In the genomic region with DNA sequence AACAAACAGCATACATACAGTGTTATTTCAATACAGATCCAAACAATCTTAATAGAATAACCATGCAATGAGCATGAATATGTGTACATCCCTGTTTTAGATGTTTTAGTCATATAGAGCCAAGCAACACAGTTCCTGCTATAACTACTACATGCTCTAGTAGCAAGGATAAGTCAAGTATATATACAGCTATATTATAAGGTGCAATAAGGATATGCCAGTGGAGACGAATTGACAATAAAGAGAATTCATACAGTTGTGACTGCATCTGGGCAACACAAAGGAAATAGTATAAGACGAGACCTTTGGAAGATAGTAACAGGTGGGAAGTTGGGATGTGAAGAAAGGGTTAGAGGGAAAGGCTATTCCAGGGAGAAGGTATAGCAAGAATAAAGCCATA, we compare ENCODE assay signal across 26 cellular contexts.
"Had no signal": no experiment of that assay in that cellular context is flagged by ENCODE, and none has a peak within 500 bp of the region (broad histone marks: within the 10 kb centered on the region; RNA-seq: fewer than 3 reads in every experiment).

No MANE protein-coding gene starts in this region.

- H3K9me3 Mint-ChIP-seq: memory B cell, neural crest cell had no signal

- H3K27ac ChIP-seq: lower lobe of right lung, neutrophil, pancreas, right lobe of liver, thoracic aorta, tibial nerve, upper lobe of left lung had no signal

- H3K4me1 ChIP-seq: pancreas, right lobe of liver had no signal

- H3K4me1 Mint-ChIP-seq: immature natural killer cell, neural crest cell had no signal

- H3K27me3 ChIP-seq: neutrophil, pancreas, right lobe of liver, tibial nerve, upper lobe of left lung had no signal

- ATAC-seq: left ventricle myocardium superior; lower lobe of right lung; natural killer cell treated with Interleukin-12 subunit alpha and Interleukin-12 subunit beta and Interleukin-15 and Interleukin-18, amount 100 ng/mL, for 72 hours; pancreas; right lobe of liver had no signal

- H3K4me3 ChIP-seq: lower lobe of right lung, pancreas, right lobe of liver, thoracic aorta, tibial nerve, upper lobe of left lung had no signal

- H3K36me3 ChIP-seq: lower lobe of right lung, neutrophil, pancreas, right lobe of liver, thoracic aorta, tibial nerve, upper lobe of left lung had no signal

- H3K9me3 ChIP-seq: lower lobe of right lung, neutrophil, pancreas, right lobe of liver, thoracic aorta, tibial nerve, upper lobe of left lung had no signal

- H3K27ac Mint-ChIP-seq: immature natural killer cell; memory B cell; naive B cell; stimulated activated naive B cell treated with anti-CD40 and anti-IgM and Interleukin-4, amounts not matched to agents 10 μg/mL and 1 μg/mL and 100 μg/mL, for 72 hours had no signal

- H3K36me3 Mint-ChIP-seq: immature natural killer cell; memory B cell; naive B cell; natural killer cell treated with Interleukin-12 subunit alpha and Interleukin-12 subunit beta and Interleukin-15 and Interleukin-18, amount 100 ng/mL, for 72 hours had no signal

- H3K4me3 Mint-ChIP-seq: immature natural killer cell; memory B cell; naive B cell; neural crest cell; stimulated activated naive B cell treated with anti-CD40 and anti-IgM and Interleukin-4, amounts not matched to agents 10 μg/mL and 1 μg/mL and 100 μg/mL, for 72 hours; stimulated activated naive CD8-positive, alpha-beta T cell treated with anti-CD3 and anti-CD28 coated beads, Interleukin-15, Interleukin-2, amounts not matched to agents 100 ng/mL and 50 ng/mL, for 24 hours had no signal

- FAIRE-seq: frontal cortex, pancreas, small intestine, urothelium cell line had no signal

- DNase-seq: cortex of kidney; effector CD4-positive, alpha-beta T cell; hypothalamus; immature natural killer cell; islet precursor cell; kidney glomerular epithelial cell; left ventricle myocardium superior; lower lobe of right lung; naive B cell; pancreas; retina; right lobe of liver; small intestine; stimulated activated CD4-positive, alpha-beta T cell treated with anti-CD3 and anti-CD28 coated beads, Interleukin-15, amount 100 ng/mL, for 24 hours; stimulated activated CD4-positive, alpha-beta T cell treated with anti-CD3 and anti-CD28 coated beads, Interleukin-2, amount 100 ng/mL, for 48 hours; stimulated activated naive B cell treated with anti-CD40 and anti-IgM and Interleukin-4, amounts not matched to agents 10 μg/mL and 1 μg/mL and 100 μg/mL, for 72 hours; upper lobe of left lung had no signal
